In the genomic region with DNA sequence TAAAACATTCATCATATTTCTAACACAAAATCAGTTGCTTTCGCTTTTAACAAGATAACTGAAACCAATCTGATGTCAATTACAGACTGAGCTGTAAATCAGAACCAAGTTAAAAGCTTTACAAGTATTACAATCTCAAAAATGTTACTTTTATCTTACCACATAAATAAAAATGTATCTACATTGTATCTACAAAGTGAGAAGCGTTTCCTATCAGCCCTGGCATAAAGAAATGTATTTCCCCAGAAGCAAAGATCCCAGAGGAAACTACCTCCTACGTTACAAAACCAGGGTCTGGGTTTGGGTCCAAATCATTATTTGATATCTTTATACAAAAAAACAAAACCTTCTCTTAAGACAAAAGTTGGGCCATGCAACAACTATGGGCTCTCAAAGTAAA, we compare ENCODE assay signal across 8 cellular contexts. TPM values are rescaled to one million over a fixed set of nuclear protein-coding genes. Genes with fewer than 3 reads are reported as not detected.
DNase-seq lines count a peak whose midpoint lies in the region; ATAC-seq and TF ChIP-seq lines count a peak whose summit lies in the region.

No MANE protein-coding gene starts in this region.

- H3K4me3 ChIP-seq in HEK293 (ENCODE audit: low read depth, low read length) (peak overlapping the region; percentile 34), right cardiac atrium (ENCODE audit: low read length) (peak overlapping the region; percentile 100), skeletal muscle tissue (ENCODE audit: low read length in 3 of 3) (peak overlapping the region in 2 of 3 donors; percentile 64 to 66)

- H3K27ac ChIP-seq in HEK293 (ENCODE audit: extremely low read depth, low read depth, low read length) (no peak overlapping the region), right cardiac atrium (ENCODE audit: low read length) (no peak overlapping the region), skeletal muscle tissue (ENCODE audit: low read depth, low read length) (peak overlapping the region; percentile 89)

- H3K9me3 ChIP-seq in HEK293 (ENCODE audit: control insufficient read depth, insufficient read depth, low read depth, low read length) (no peaks in the 10 kb centered on the region), right cardiac atrium (ENCODE audit: control insufficient read depth, low read length) (no peaks in the 10 kb centered on the region), skeletal muscle tissue (ENCODE audit: control insufficient read depth in 3 of 3, low read length in 3 of 3) (no peaks in the 10 kb centered on the region)

- H3K9me3 Mint-ChIP-seq in activated CD8-positive, alpha-beta T cell treated with anti-CD3 and anti-CD28 coated beads, Interleukin-2, amount 10 ng/mL, durations not matched to agents 7 days and 5 days (ENCODE audit: insufficient read depth): no peaks in the 10 kb centered on the region

- no peak overlapping the region for H3K27ac Mint-ChIP-seq in activated CD8-positive, alpha-beta T cell treated with anti-CD3 and anti-CD28 coated beads, Interleukin-2, amount 10 ng/mL, durations not matched to agents 7 days and 5 days

- intact Hi-C loops in right cardiac atrium (cut with DNase I): loop anchor here in 2 of 4 donors (10.0 kb wide), 1 partner anchor 97 kb away; no protein-coding TSS in a partner anchor

- DNase-seq in activated CD8-positive, alpha-beta T cell treated with anti-CD3 and anti-CD28 coated beads, Interleukin-2, amount 10 ng/mL, durations not matched to agents 7 days and 5 days: no peak
- DNase-seq in right cardiac atrium (no peak), mucosa of gallbladder (ENCODE audit: low spot score) (no peak), DMS153 treated with DMSO at 0.1 percent for 48 hours (lab: John Stamatoyannopoulos, UW; ENCODE audit: unreplicated experiment) (no peak), COR-L47 (lab: John Stamatoyannopoulos, UW) (no peak)

- no peak for ATAC-seq in activated CD8-positive, alpha-beta T cell treated with anti-CD3 and anti-CD28 coated beads, Interleukin-2, amount 10 ng/mL, durations not matched to agents 7 days and 5 days
- ATAC-seq in right cardiac atrium (no peak), HG02759 (IDR thresholded peaks at IDR 0.05; ENCODE audit: unreplicated experiment) (no peak)

- H3K27me3 Mint-ChIP-seq in activated CD8-positive, alpha-beta T cell treated with anti-CD3 and anti-CD28 coated beads, Interleukin-2, amount 10 ng/mL, durations not matched to agents 7 days and 5 days (ENCODE audit: low read depth): no peaks in the 10 kb centered on the region

- 34% methylated on average over 3 of the region's 3 CpGs for WGBS in right cardiac atrium

- H3K4me1 Mint-ChIP-seq in activated CD8-positive, alpha-beta T cell treated with anti-CD3 and anti-CD28 coated beads, Interleukin-2, amount 10 ng/mL, durations not matched to agents 7 days and 5 days (ENCODE audit: low read depth): peaks cover 32% of the 10 kb centered on the region

- H3K36me3 ChIP-seq in HEK293 (ENCODE audit: control insufficient read depth in 2 of 2, insufficient read depth in 1 of 2, low read length in 2 of 2) (no peaks in the 10 kb centered on the region), skeletal muscle tissue (ENCODE audit: control insufficient read depth in 3 of 3, insufficient read depth in 3 of 3, low read length in 3 of 3) (no peaks in the 10 kb centered on the region)

- H3K9ac ChIP-seq in skeletal muscle tissue (ENCODE audit: low read depth in 1 of 3, low read length in 3 of 3): peak overlapping the region in 1 of 3 donors; percentile 14

- POLR2A ChIA-PET in HEK293 (lab: Yijun Ruan, JAX): no interaction called here
- POLR2A ChIA-PET in activated CD8-positive, alpha-beta T cell treated with anti-CD3 and anti-CD28 coated beads, Interleukin-2, amount 10 ng/mL, durations not matched to agents 7 days and 5 days (lab: Charles Lee): no interaction called here

- CTCF ChIA-PET in HEK293 (lab: Yijun Ruan, JAX): no interaction called here
- CTCF ChIA-PET in activated CD8-positive, alpha-beta T cell treated with anti-CD3 and anti-CD28 coated beads, Interleukin-2, amount 10 ng/mL, durations not matched to agents 7 days and 5 days (lab: Charles Lee): no interaction called here

- peak overlapping the region; percentile 24 for H3K4me3 Mint-ChIP-seq in activated CD8-positive, alpha-beta T cell treated with anti-CD3 and anti-CD28 coated beads, Interleukin-2, amount 10 ng/mL, durations not matched to agents 7 days and 5 days

- H3K4me1 ChIP-seq in HEK293 (ENCODE audit: control insufficient read depth, insufficient read depth, low read length): 0 out of 2 replicates have a peak, but pooled peaks cover 6% of the 10 kb centered on the region
- H3K4me1 ChIP-seq in right cardiac atrium (ENCODE audit: control insufficient read depth, insufficient read depth, low read length): peaks cover 8% of the 10 kb centered on the region
- H3K4me1 ChIP-seq in skeletal muscle tissue (ENCODE audit: control insufficient read depth in 3 of 3, insufficient read depth in 3 of 3, low read length in 3 of 3): peaks cover 19 to 25% (median 20%) of the 10 kb centered on the region in 3 donors

- no peak for TF ChIP-seq CTCF in HEK293 (tag by site-specific recombination; IDR thresholded peaks at IDR 0.05)

- H3K27me3 ChIP-seq in right cardiac atrium (ENCODE audit: control insufficient read depth, insufficient read depth) (no peaks in the 10 kb centered on the region), skeletal muscle tissue (ENCODE audit: control insufficient read depth in 3 of 3, insufficient read depth in 3 of 3, low read length in 3 of 3) (no peaks in the 10 kb centered on the region)

- H3K36me3 Mint-ChIP-seq in activated CD8-positive, alpha-beta T cell treated with anti-CD3 and anti-CD28 coated beads, Interleukin-2, amount 10 ng/mL, durations not matched to agents 7 days and 5 days (ENCODE audit: low read depth): peaks cover 11% of the 10 kb centered on the region

TF ChIP-seq in HEK293, 187 proteins besides CTCF, POLR2A, EP300 and RAD21 (continues in another document):
- TF ChIP-seq ZNF423 (tag by site-specific recombination; IDR thresholded peaks at IDR 0.05) (no peak), ZNF747 (tag by site-specific recombination; IDR thresholded peaks at IDR 0.05) (no peak), ZNF621 (tag by site-specific recombination; IDR thresholded peaks at IDR 0.05) (no peak), ZNF548 (tag by site-specific recombination; IDR thresholded peaks at IDR 0.05) (no peak), ZBTB21 (tag by site-specific recombination; IDR thresholded peaks at IDR 0.05) (no peak), PRDM1 (tag by site-specific recombination; IDR thresholded peaks at IDR 0.05) (no peak), SETDB1 (IDR thresholded peaks at IDR 0.05; ENCODE audit: insufficient read length, low read length) (no peak), GLI2 (tag by site-specific recombination; IDR thresholded peaks at IDR 0.05; ENCODE audit: borderline replicate concordance, low read depth) (no peak), ZNF274 (IDR thresholded peaks at IDR 0.05; ENCODE audit: low read length) (no peak), ZNF274 (tag by site-specific recombination; IDR thresholded peaks at IDR 0.05; ENCODE audit: borderline replicate concordance) (no peak), ZXDB (tag by site-specific recombination; IDR thresholded peaks at IDR 0.05) (no peak), BCL11B (tag by site-specific recombination; IDR thresholded peaks at IDR 0.05; ENCODE audit: low read depth) (no peak)
- TF ChIP-seq, protein P1, sequence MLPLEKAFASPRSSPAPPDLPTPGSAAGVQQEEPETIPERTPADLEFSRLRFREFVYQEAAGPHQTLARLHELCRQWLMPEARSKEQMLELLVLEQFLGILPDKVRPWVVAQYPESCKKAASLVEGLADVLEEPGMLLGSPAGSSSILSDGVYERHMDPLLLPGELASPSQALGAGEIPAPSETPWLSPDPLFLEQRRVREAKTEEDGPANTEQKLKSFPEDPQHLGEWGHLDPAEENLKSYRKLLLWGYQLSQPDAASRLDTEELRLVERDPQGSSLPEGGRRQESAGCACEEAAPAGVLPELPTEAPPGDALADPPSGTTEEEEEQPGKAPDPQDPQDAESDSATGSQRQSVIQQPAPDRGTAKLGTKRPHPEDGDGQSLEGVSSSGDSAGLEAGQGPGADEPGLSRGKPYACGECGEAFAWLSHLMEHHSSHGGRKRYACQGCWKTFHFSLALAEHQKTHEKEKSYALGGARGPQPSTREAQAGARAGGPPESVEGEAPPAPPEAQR (tag by site-specific recombination; IDR thresholded peaks at IDR 0.05): no peak
- TF ChIP-seq, protein P2, sequence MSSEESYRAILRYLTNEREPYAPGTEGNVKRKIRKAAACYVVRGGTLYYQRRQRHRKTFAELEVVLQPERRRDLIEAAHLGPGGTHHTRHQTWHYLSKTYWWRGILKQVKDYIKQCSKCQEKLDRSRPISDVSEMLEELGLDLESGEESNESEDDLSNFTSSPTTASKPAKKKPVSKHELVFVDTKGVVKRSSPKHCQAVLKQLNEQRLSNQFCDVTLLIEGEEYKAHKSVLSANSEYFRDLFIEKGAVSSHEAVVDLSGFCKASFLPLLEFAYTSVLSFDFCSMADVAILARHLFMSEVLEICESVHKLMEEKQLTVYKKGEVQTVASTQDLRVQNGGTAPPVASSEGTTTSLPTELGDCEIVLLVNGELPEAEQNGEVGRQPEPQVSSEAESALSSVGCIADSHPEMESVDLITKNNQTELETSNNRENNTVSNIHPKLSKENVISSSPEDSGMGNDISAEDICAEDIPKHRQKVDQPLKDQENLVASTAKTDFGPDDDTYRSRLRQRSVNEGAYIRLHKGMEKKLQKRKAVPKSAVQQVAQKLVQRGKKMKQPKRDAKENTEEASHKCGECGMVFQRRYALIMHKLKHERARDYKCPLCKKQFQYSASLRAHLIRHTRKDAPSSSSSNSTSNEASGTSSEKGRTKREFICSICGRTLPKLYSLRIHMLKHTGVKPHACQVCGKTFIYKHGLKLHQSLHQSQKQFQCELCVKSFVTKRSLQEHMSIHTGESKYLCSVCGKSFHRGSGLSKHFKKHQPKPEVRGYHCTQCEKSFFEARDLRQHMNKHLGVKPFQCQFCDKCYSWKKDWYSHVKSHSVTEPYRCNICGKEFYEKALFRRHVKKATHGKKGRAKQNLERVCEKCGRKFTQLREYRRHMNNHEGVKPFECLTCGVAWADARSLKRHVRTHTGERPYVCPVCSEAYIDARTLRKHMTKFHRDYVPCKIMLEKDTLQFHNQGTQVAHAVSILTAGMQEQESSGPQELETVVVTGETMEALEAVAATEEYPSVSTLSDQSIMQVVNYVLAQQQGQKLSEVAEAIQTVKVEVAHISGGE (tag by site-specific recombination; conservative IDR thresholded peaks at IDR 0.05; ENCODE audit: low read depth): no peak

RNA-seq across cellular contexts. Expression of a gene that starts 2.6 kb away (rescaled TPM):
- total RNA-seq in activated CD8-positive, alpha-beta T cell treated with anti-CD3 and anti-CD28 coated beads, Interleukin-2, amount 10 ng/mL, durations not matched to agents 7 days and 5 days: 10 to 100 TPM; 10.3 to 10.4 TPM
- total RNA-seq in right cardiac atrium (10 to 100 TPM in 1 of 4 donors, 1 to 10 TPM in 3; 9.2 to 14.7 (median 9.7) TPM), skeletal muscle tissue (9.9 TPM), mucosa of gallbladder (32.9 TPM)
- polyA plus RNA-seq in right cardiac atrium: 4.5 TPM

Comparison
In these comparisons a context has a peak if more than half of its experiments do, and no peak if none do; other contexts are left out.
1. H3K4me3 ChIP-seq: peak in every context shown above with its lines; median percentile 100 in right cardiac atrium; 65 in skeletal muscle tissue; 34 in HEK293.